Comparison of ENCODE assay signal across 22 cellular contexts in the genomic region with DNA sequence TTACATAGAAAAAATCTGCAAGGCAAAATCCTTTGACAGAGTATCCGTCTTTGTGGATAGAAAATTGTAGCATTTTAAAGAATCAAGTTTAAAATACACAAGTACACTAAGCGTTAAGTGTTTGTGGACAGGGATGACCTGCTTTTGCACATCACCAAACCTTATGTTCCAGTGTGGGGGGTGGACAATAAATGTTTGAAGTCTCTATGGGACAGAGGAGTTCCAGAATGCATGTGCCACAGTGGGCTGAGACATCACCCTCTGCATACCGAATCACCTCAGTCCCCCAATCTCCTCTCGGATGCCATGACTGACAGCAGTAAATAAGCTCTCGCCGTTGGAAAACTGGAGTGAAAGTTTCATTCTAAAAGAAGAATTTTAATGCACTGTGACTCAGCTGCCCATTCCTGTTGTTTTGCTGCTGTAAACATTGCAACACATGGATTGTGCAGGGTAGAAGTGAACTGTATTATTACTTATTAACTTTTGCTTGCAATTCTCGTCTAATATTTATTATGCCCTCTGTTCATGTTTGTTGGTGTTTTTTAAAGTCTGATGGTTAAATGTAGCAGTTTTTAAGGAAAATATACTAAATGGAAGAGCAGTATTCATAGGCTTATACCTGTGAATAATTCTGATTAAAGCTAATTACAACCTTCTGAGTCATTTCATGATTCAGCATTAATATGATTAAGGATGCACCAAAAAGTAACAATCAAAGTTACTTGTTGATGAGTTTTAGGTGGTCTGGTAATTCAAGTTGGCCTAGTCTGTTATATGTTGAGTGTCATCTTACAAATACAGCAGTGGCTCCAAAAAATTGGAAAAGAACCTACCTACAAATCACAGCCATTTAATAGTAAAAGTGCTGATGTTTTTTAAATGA. TPM values are rescaled to one million over a fixed set of nuclear protein-coding genes. Genes with fewer than 3 reads are reported as not detected.
DNase-seq lines count a peak whose midpoint lies in the region; ATAC-seq and TF ChIP-seq lines count a peak whose summit lies in the region.
"Had no signal": no experiment of that assay in that cellular context is flagged by ENCODE, and none has a peak within 500 bp of the region (broad histone marks: within the 10 kb centered on the region; RNA-seq: fewer than 3 reads in every experiment).

No MANE protein-coding gene starts in this region.

- intact Hi-C loops in Calu3 (cut with micrococcal nuclease; ENCODE audit: unreplicated experiment) = no loop called here
- intact Hi-C loops in esophagus muscularis mucosa (cut with DNase I) = no loop called here

- peaks cover 2% of the 10 kb centered on the region for H3K9me3 Mint-ChIP-seq in Calu3 (ENCODE audit: low read depth, unreplicated experiment)
- peaks cover 14% of the 10 kb centered on the region for H3K9me3 Mint-ChIP-seq in mesothelial cell of epicardium
- H3K9me3 Mint-ChIP-seq: activated naive CD4-positive, alpha-beta T cell treated with anti-CD3 and anti-CD28 coated beads, Interleukin-2, amount 50 U/mL, for 72 hours; activated T-cell treated with anti-CD3 and anti-CD28 coated beads, Interleukin-2, amount 50 U/mL, for 4 hours had no signal

- WGBS in esophagus muscularis mucosa = 78% methylated on average over 7 of the region's 7 CpGs

- H3K27ac ChIP-seq in RWPE2 (ENCODE audit: poor library complexity, severe bottlenecking) (peak overlapping the region; percentile 63), esophagus muscularis mucosa (replicated peaks in 1 of 4) (no peak overlapping the region), WERI-Rb-1 (no peak overlapping the region)
- H3K27ac ChIP-seq: body of pancreas, coronary artery, gastroesophageal sphincter, Peyer's patch, right atrium auricular region had no signal

- CTCF ChIA-PET in Calu3 (lab: Charles Lee) = interaction anchor here (0.9 kb wide), 1 partner anchor 24 kb away, joined by 3 read pairs; a partner anchor contains a TSS

- H3K27me3 Mint-ChIP-seq in Calu3 (ENCODE audit: unreplicated experiment) = no peaks in the 10 kb centered on the region
- no peaks in the 10 kb centered on the region for H3K27me3 Mint-ChIP-seq in mesothelial cell of epicardium (ENCODE audit: low read depth)
- H3K27me3 Mint-ChIP-seq: activated B cell treated with CpG ODN at 0.5 μM for 24 hours had no signal

- H3K4me3 ChIP-seq in RWPE2 (ENCODE audit: severe bottlenecking) (no peak overlapping the region), esophagus muscularis mucosa (no peak overlapping the region), HAP-1 (no peak overlapping the region), WERI-Rb-1 (ENCODE audit: low read depth, low read length) (no peak overlapping the region)
- H3K4me3 ChIP-seq: body of pancreas, coronary artery, gastroesophageal sphincter, Peyer's patch, right atrium auricular region had no signal

- peak; percentile 51; the same call in 2 of the 3 replicates for ATAC-seq in RWPE2 (ENCODE audit: low read depth)
- ATAC-seq: activated CD8-positive, alpha-beta T cell treated with anti-CD3 and anti-CD28 coated beads, Interleukin-2, amount 10 ng/mL, durations not matched to agents 7 days and 5 days; activated naive CD4-positive, alpha-beta T cell treated with anti-CD3 and anti-CD28 coated beads, Interleukin-2, amount 50 U/mL, for 72 hours; activated T-cell treated with anti-CD3 and anti-CD28 coated beads, Interleukin-2, amount 50 U/mL, for 4 hours; body of pancreas; gastroesophageal sphincter; left ventricle myocardium superior had no signal

- H3K4me1 Mint-ChIP-seq in Calu3 (ENCODE audit: low read depth, unreplicated experiment) (peaks cover 30% of the 10 kb centered on the region), mesothelial cell of epicardium (peaks cover 19% of the 10 kb centered on the region)

- in situ Hi-C loops in HAP-1 (cut with MboI; ENCODE audit: low sequenced_read_pairs) = no loop called here

- no peak for TF ChIP-seq EP300 in esophagus muscularis mucosa (IDR thresholded peaks at IDR 0.05)

- DNase-seq in Calu3 (no peak), RWPE2 (ENCODE audit: low spot score) (no peak), esophagus muscularis mucosa (ENCODE audit: extremely low spot score) (peak; percentile 21), mesothelial cell of epicardium (ENCODE audit: low spot score in 2 of 2, unreplicated experiment in 2 of 2) (no peak), DMS53 (lab: John Stamatoyannopoulos, UW) (no peak), HAP-1 (ENCODE audit: low spot score in 2 of 2) (no peak), WERI-Rb-1 (no peak), NCI-H2227 treated with DMSO at 0.1 percent for 48 hours (lab: John Stamatoyannopoulos, UW) (no peak)
- DNase-seq: activated B cell treated with CpG ODN at 0.5 μM for 24 hours; activated CD8-positive, alpha-beta T cell treated with anti-CD3 and anti-CD28 coated beads, Interleukin-2, amount 10 ng/mL, durations not matched to agents 7 days and 5 days; activated T-cell treated with anti-CD3 and anti-CD28 coated beads, Interleukin-2, amount 50 U/mL, for 4 hours; body of pancreas; left ventricle myocardium superior; NCI-H1417 treated with DMSO at 0.1 percent for 48 hours; occipital lobe; Peyer's patch; stimulated activated CD4-positive, alpha-beta T cell treated with anti-CD3 and anti-CD28 coated beads, Interleukin-15, amount 100 ng/mL, for 24 hours; T-helper 2 cell had no signal

- peaks cover 8% of the 10 kb centered on the region for H3K36me3 Mint-ChIP-seq in Calu3 (ENCODE audit: insufficient read depth, unreplicated experiment)
- peaks cover 20% of the 10 kb centered on the region for H3K36me3 Mint-ChIP-seq in mesothelial cell of epicardium

- TF ChIP-seq POLR2A in esophagus muscularis mucosa (IDR thresholded peaks at IDR 0.05; ENCODE audit: low read depth) = no peak

- peak overlapping the region; percentile 66 for H3K27ac Mint-ChIP-seq in Calu3 (ENCODE audit: unreplicated experiment)
- H3K27ac Mint-ChIP-seq in mesothelial cell of epicardium = peak overlapping the region; percentile 76
- H3K27ac Mint-ChIP-seq: activated B cell treated with CpG ODN at 0.5 μM for 24 hours; activated CD8-positive, alpha-beta T cell treated with anti-CD3 and anti-CD28 coated beads, Interleukin-2, amount 10 ng/mL, durations not matched to agents 7 days and 5 days; activated naive CD4-positive, alpha-beta T cell treated with anti-CD3 and anti-CD28 coated beads, Interleukin-2, amount 50 U/mL, for 72 hours had no signal

- H3K36me3 ChIP-seq in RWPE2 (ENCODE audit: low read depth) (no peaks in the 10 kb centered on the region), esophagus muscularis mucosa (peaks cover 0 to 3% (median 0%) of the 10 kb centered on the region in 4 donors), HAP-1 (replicated peaks) (no peaks in the 10 kb centered on the region), WERI-Rb-1 (no peaks in the 10 kb centered on the region)
- H3K36me3 ChIP-seq: gastroesophageal sphincter, Peyer's patch, right atrium auricular region had no signal

- H3K9me3 ChIP-seq in RWPE2 (ENCODE audit: severe bottlenecking) (no peaks in the 10 kb centered on the region), esophagus muscularis mucosa (no peaks in the 10 kb centered on the region), HAP-1 (no peaks in the 10 kb centered on the region), WERI-Rb-1 (ENCODE audit: severe bottlenecking) (peaks cover 5% of the 10 kb centered on the region)
- H3K9me3 ChIP-seq: body of pancreas, gastroesophageal sphincter, Peyer's patch, right atrium auricular region had no signal

- H3K4me1 ChIP-seq in RWPE2 (ENCODE audit: insufficient read depth, poor library complexity, severe bottlenecking) (peaks cover 13% of the 10 kb centered on the region), esophagus muscularis mucosa (peaks cover 0 to 7% (median 2%) of the 10 kb centered on the region in 4 donors), HAP-1 (no peaks in the 10 kb centered on the region)
- H3K4me1 ChIP-seq: Peyer's patch, right atrium auricular region had no signal

- H3K4me3 Mint-ChIP-seq in Calu3 (ENCODE audit: low read depth, unreplicated experiment) (no peak overlapping the region), mesothelial cell of epicardium (no peak overlapping the region)
- H3K4me3 Mint-ChIP-seq: activated B cell treated with CpG ODN at 0.5 μM for 24 hours; activated CD8-positive, alpha-beta T cell treated with anti-CD3 and anti-CD28 coated beads, Interleukin-2, amount 10 ng/mL, durations not matched to agents 7 days and 5 days; activated T-cell treated with anti-CD3 and anti-CD28 coated beads, Interleukin-2, amount 50 U/mL, for 4 hours had no signal

- no TSS peak for BruUV-seq in Calu3 (replicated peaks; lab: Mats Ljungman, UMichigan)

- TF ChIP-seq CTCF in Calu3 (IDR thresholded peaks at IDR 0.05; ENCODE audit: unreplicated experiment) (no peak), RWPE2 (IDR thresholded peaks at IDR 0.05; ENCODE audit: poor library complexity, severe bottlenecking) (no peak), esophagus muscularis mucosa (IDR thresholded peaks at IDR 0.05) (no peak), mesothelial cell of epicardium (IDR thresholded peaks at IDR 0.05; ENCODE audit: unreplicated experiment) (no peak), WERI-Rb-1 (IDR thresholded peaks at IDR 0.05; ENCODE audit: low read depth, low read length) (no peak)

- no peaks in the 10 kb centered on the region for H3K27me3 ChIP-seq in RWPE2 (ENCODE audit: insufficient read depth, poor library complexity, severe bottlenecking)
- no peaks in the 10 kb centered on the region for H3K27me3 ChIP-seq in esophagus muscularis mucosa
- no peaks in the 10 kb centered on the region for H3K27me3 ChIP-seq in HAP-1 (ENCODE audit: low read depth)
- no peaks in the 10 kb centered on the region for H3K27me3 ChIP-seq in WERI-Rb-1 (ENCODE audit: insufficient read depth, low read depth, severe bottlenecking)
- H3K27me3 ChIP-seq: body of pancreas, gastroesophageal sphincter, Peyer's patch, right atrium auricular region had no signal

RNA-seq across cellular contexts. Expression of a gene that starts 24.0 kb away (rescaled TPM):
- total RNA-seq in Calu3 (2022) (17.2 and 17.5 TPM in 2 replicates), esophagus muscularis mucosa (10 to 100 TPM; 19.4 to 21.8 (median 20.5) TPM), mesothelial cell of epicardium (41.8 to 42.8 TPM (median 42.3 TPM) in 3 replicates)

RNA-seq across cellular contexts. Expression of a gene that starts 36.4 kb away (rescaled TPM):
- total RNA-seq in Calu3 (2022) (12.1 and 16.1 TPM in 2 replicates), esophagus muscularis mucosa (10 to 100 TPM; 26.2 to 42.8 (median 38.6) TPM), mesothelial cell of epicardium (10.1 to 11.4 TPM (median 11.3 TPM) in 3 replicates)
